In genomic region chr5:125179617-125180016, GRCh38 we compare ENCODE assay signal across 23 cellular contexts.
DNase-seq lines count a peak whose midpoint lies in the region; ATAC-seq and TF ChIP-seq lines count a peak whose summit lies in the region.
"Had no signal": no experiment of that assay in that cellular context is flagged by ENCODE, and none has a peak within 500 bp of the region (broad histone marks: within the 10 kb centered on the region; RNA-seq: fewer than 3 reads in every experiment).

No MANE protein-coding gene starts in this region.

- no peaks in the 10 kb centered on the region for H3F3A ChIP-seq in SK-N-SH (replicated peaks; ENCODE audit: insufficient read depth)

- POLR2A ChIA-PET in SK-N-SH (lab: Yijun Ruan, JAX) (interaction anchor here (0.6 kb wide), 1 partner anchor 127 kb away, joined by 3 read pairs; no protein-coding TSS in a partner anchor), Panc1 (lab: Charles Lee) (no interaction called here)

- in situ Hi-C loops in Panc1 (cut with HindIII; ENCODE audit: low pct_unique_long_range_greater_than_20kb, low sequenced_read_pairs): no loop called here

- TF ChIP-seq RAD21 in SK-N-SH (IDR thresholded peaks at IDR 0.05; ENCODE audit: low read length): no peak

- no peak for TF ChIP-seq CTCF in SK-N-SH (IDR thresholded peaks at IDR 0.05)
- no peak for TF ChIP-seq CTCF in Panc1 (IDR thresholded peaks at IDR 0.05)

- no peaks in the 10 kb centered on the region for H3K4me1 Mint-ChIP-seq in dendritic cell treated with granulocyte-macrophage colony-stimulating factor and Interleukin-4, amounts not matched to agents 40 ng/mL and 50 ng/mL, for 4 days (ENCODE audit: low read depth)
- no peaks in the 10 kb centered on the region for H3K4me1 Mint-ChIP-seq in activated naive CD4-positive, alpha-beta T cell treated with anti-CD3 and anti-CD28 coated beads, Interleukin-2, amount 10 ng/mL, durations not matched to agents 7 days and 5 days
- H3K4me1 Mint-ChIP-seq: CD4-positive, CD25-positive, alpha-beta regulatory T cell had no signal

- no peaks in the 10 kb centered on the region for H3K27me3 ChIP-seq in SK-N-SH (ENCODE audit: insufficient read depth)
- H3K27me3 ChIP-seq in Panc1 (ENCODE audit: control insufficient read depth, insufficient read depth, low read length): no peaks in the 10 kb centered on the region
- H3K27me3 ChIP-seq: BE2C, MG63 had no signal

- H3K4me1 ChIP-seq in SK-N-SH (ENCODE audit: control insufficient read depth in 1 of 2, insufficient read depth in 2 of 2, low read depth in 1 of 2, low read length in 1 of 2) (peaks cover 0 to 6% of the 10 kb centered on the region in 2 experiments; a peak in 1 of 4 replicates), Panc1 (ENCODE audit: control insufficient read depth, insufficient read depth, low read length) (peaks cover 10% of the 10 kb centered on the region; the same call in 1 of the 2 replicates)
- H3K4me1 ChIP-seq: BE2C had no signal

- no peak overlapping the region for H3K9ac ChIP-seq in SK-N-SH
- H3K9ac ChIP-seq: GM23248 had no signal

- peaks cover 11% of the 10 kb centered on the region for H3K9me3 Mint-ChIP-seq in dendritic cell treated with granulocyte-macrophage colony-stimulating factor and Interleukin-4, amounts not matched to agents 40 ng/mL and 50 ng/mL, for 4 days
- H3K9me3 Mint-ChIP-seq in activated naive CD4-positive, alpha-beta T cell treated with anti-CD3 and anti-CD28 coated beads, Interleukin-2, amount 10 ng/mL, durations not matched to agents 7 days and 5 days: peaks cover 8% of the 10 kb centered on the region

- ATAC-seq in SK-N-SH treated with all-trans-retinoic acid at 6 μM for 48 hours: no peak
- ATAC-seq in Panc1: no peak
- ATAC-seq: GM12878, HCT116 had no signal

- no peak overlapping the region for H3K4me2 ChIP-seq in SK-N-SH

- no peaks in the 10 kb centered on the region for H3K9me2 ChIP-seq in SK-N-SH

- CTCF ChIA-PET in SK-N-SH (lab: Yijun Ruan, JAX) (no interaction called here), Panc1 (lab: Charles Lee) (no interaction called here)
- CTCF ChIA-PET in activated naive CD4-positive, alpha-beta T cell treated with anti-CD3 and anti-CD28 coated beads, Interleukin-2, amount 10 ng/mL, durations not matched to agents 7 days and 5 days (lab: Charles Lee): no interaction called here

- no peaks in the 10 kb centered on the region for H3K9me3 ChIP-seq in SK-N-SH
- H3K9me3 ChIP-seq in Panc1 (ENCODE audit: control insufficient read depth, insufficient read depth, low read depth, low read length): no peaks in the 10 kb centered on the region
- H3K9me3 ChIP-seq: BE2C, MG63 had no signal

- H3K4me3 ChIP-seq in SK-N-SH (ENCODE audit: low read depth in 2 of 2, low read length in 1 of 2) (no peak overlapping the region), Panc1 (ENCODE audit: low read depth in 2 of 2, low read length in 2 of 2) (no peak overlapping the region)
- H3K4me3 ChIP-seq: GM12878, GM23248, MG63 had no signal

- H2AFZ ChIP-seq in SK-N-SH (ENCODE audit: low read depth): no peak overlapping the region
- H2AFZ ChIP-seq: GM23248 had no signal

- H3K36me3 ChIP-seq in SK-N-SH (replicated peaks in 1 of 2; ENCODE audit: control insufficient read depth in 1 of 2, insufficient read depth in 2 of 2, low read length in 1 of 2) (no peaks in the 10 kb centered on the region), Panc1 (ENCODE audit: control insufficient read depth, insufficient read depth, low read length) (no peaks in the 10 kb centered on the region)
- H3K36me3 ChIP-seq: BE2C, MG63 had no signal

- H3K36me3 Mint-ChIP-seq in dendritic cell treated with granulocyte-macrophage colony-stimulating factor and Interleukin-4, amounts not matched to agents 40 ng/mL and 50 ng/mL, for 4 days (ENCODE audit: low read depth): no peaks in the 10 kb centered on the region
- H3K36me3 Mint-ChIP-seq in activated naive CD4-positive, alpha-beta T cell treated with anti-CD3 and anti-CD28 coated beads, Interleukin-2, amount 10 ng/mL, durations not matched to agents 7 days and 5 days: no peaks in the 10 kb centered on the region
- H3K36me3 Mint-ChIP-seq: CD4-positive, CD25-positive, alpha-beta regulatory T cell had no signal

- no peak overlapping the region for H3K27ac Mint-ChIP-seq in dendritic cell treated with granulocyte-macrophage colony-stimulating factor and Interleukin-4, amounts not matched to agents 40 ng/mL and 50 ng/mL, for 4 days
- no peak overlapping the region for H3K27ac Mint-ChIP-seq in activated naive CD4-positive, alpha-beta T cell treated with anti-CD3 and anti-CD28 coated beads, Interleukin-2, amount 10 ng/mL, durations not matched to agents 7 days and 5 days
- H3K27ac Mint-ChIP-seq: CD4-positive, CD25-positive, alpha-beta regulatory T cell had no signal

- DNase-seq in SK-N-SH: no peak
- DNase-seq in Panc1 (ENCODE audit: low read depth, low spot score): no peak
- no peak for DNase-seq in epidermal melanocyte (ENCODE audit: insufficient read length, low spot score)
- no peak for DNase-seq in amniotic stem cell (lab: John Stamatoyannopoulos, UW)
- DNase-seq in activated naive CD4-positive, alpha-beta T cell treated with anti-CD3 and anti-CD28 coated beads, Interleukin-2, amount 10 ng/mL, durations not matched to agents 7 days and 5 days: no peak
- DNase-seq in SKM-1 (lab: John Stamatoyannopoulos, UW; ENCODE audit: unreplicated experiment): no peak
- DNase-seq: BE2C; CD4-positive, CD25-positive, alpha-beta regulatory T cell; COR-L47; DMS153; MG63; NCI-H1092; NCI-H1436 treated with DMSO at 0.1 percent for 48 hours; NCI-H2029; NCI-H510A; NK-92 treated with Interleukin-12 subunit alpha and Interleukin-12 subunit beta, amount 100 ng/mL, for 24 hours; RPMI8226; SHP77 treated with DMSO at 0.1 percent for 48 hours had no signal

- H3K27me3 Mint-ChIP-seq in dendritic cell treated with granulocyte-macrophage colony-stimulating factor and Interleukin-4, amounts not matched to agents 40 ng/mL and 50 ng/mL, for 4 days: no peaks in the 10 kb centered on the region
- H3K27me3 Mint-ChIP-seq in activated naive CD4-positive, alpha-beta T cell treated with anti-CD3 and anti-CD28 coated beads, Interleukin-2, amount 10 ng/mL, durations not matched to agents 7 days and 5 days: no peaks in the 10 kb centered on the region
- H3K27me3 Mint-ChIP-seq: CD4-positive, CD25-positive, alpha-beta regulatory T cell had no signal

- intact Hi-C loops in Panc1 (cut with micrococcal nuclease; ENCODE audit: unreplicated experiment): no loop called here
- intact Hi-C loops in dendritic cell treated with granulocyte-macrophage colony-stimulating factor and Interleukin-4, amounts not matched to agents 40 ng/mL and 50 ng/mL, for 4 days (cut with micrococcal nuclease): no loop called here

- no peaks in the 10 kb centered on the region for H3K79me2 ChIP-seq in SK-N-SH (ENCODE audit: insufficient read depth)

- peak overlapping the region; percentile 2 for H3K4me3 Mint-ChIP-seq in dendritic cell treated with granulocyte-macrophage colony-stimulating factor and Interleukin-4, amounts not matched to agents 40 ng/mL and 50 ng/mL, for 4 days
- H3K4me3 Mint-ChIP-seq in activated naive CD4-positive, alpha-beta T cell treated with anti-CD3 and anti-CD28 coated beads, Interleukin-2, amount 10 ng/mL, durations not matched to agents 7 days and 5 days: no peak overlapping the region
- H3K4me3 Mint-ChIP-seq: CD4-positive, CD25-positive, alpha-beta regulatory T cell had no signal

- H3K27ac ChIP-seq in SK-N-SH (ENCODE audit: low read depth in 2 of 2, low read length in 1 of 2) (no peak overlapping the region; a peak in 1 of 4 replicates), Panc1 (ENCODE audit: low read length) (peak overlapping the region; percentile 48; the same call in 1 of the 2 replicates)
- H3K27ac ChIP-seq: GM23248 had no signal

- no TSS peak for BruUV-seq in Panc1 (replicated peaks; lab: Mats Ljungman, UMichigan)

- no peaks in the 10 kb centered on the region for H4K20me1 ChIP-seq in SK-N-SH (ENCODE audit: insufficient read depth)

- TF ChIP-seq EP300 in SK-N-SH (IDR thresholded peaks at IDR 0.05; ENCODE audit: borderline replicate concordance in 1 of 2, low read depth in 1 of 2, low read length in 1 of 2): no peak

TF ChIP-seq in SK-N-SH, 30 proteins besides CTCF, POLR2A, EP300 and RAD21 (continues in another document):
- TF ChIP-seq ZBTB33 (IDR thresholded peaks at IDR 0.05; ENCODE audit: borderline replicate concordance, low read depth) (no peak), FOSL2 (IDR thresholded peaks at IDR 0.05; ENCODE audit: borderline replicate concordance, low read depth) (no peak), NFIC (IDR thresholded peaks at IDR 0.05; ENCODE audit: borderline replicate concordance) (no peak)

TF ChIP-seq in SK-N-SH treated with all-trans-retinoic acid at 6 μM for 48 hours, 23 proteins besides CTCF, POLR2A, EP300 and RAD21:
- no peak for TF ChIP-seq CSDC2 (CRISPR knock-in tag; IDR thresholded peaks at IDR 0.05)
- no peak for TF ChIP-seq OSR1 (CRISPR knock-in tag; IDR thresholded peaks at IDR 0.05)
- TF ChIP-seq ZNF70 (CRISPR knock-in tag; IDR thresholded peaks at IDR 0.05): no peak
- no peak for TF ChIP-seq ESRRG (CRISPR knock-in tag; IDR thresholded peaks at IDR 0.05)
- TF ChIP-seq RARB (CRISPR knock-in tag; IDR thresholded peaks at IDR 0.05): no peak
- no peak for TF ChIP-seq ZC3H10 (CRISPR knock-in tag; IDR thresholded peaks at IDR 0.05)
- TF ChIP-seq GLIS3 (CRISPR knock-in tag; IDR thresholded peaks at IDR 0.05): no peak
- no peak for TF ChIP-seq ZNF565 (CRISPR knock-in tag; conservative IDR thresholded peaks at IDR 0.05; ENCODE audit: low read depth)
- TF ChIP-seq CSRNP3 (CRISPR knock-in tag; IDR thresholded peaks at IDR 0.05): no peak
TF ChIP-seq in SK-N-SH treated with all-trans-retinoic acid at 6 μM for 48 hours: peak in this region for 0.
